Comparison of ENCODE assay signal across 16 cellular contexts in the genomic region with DNA sequence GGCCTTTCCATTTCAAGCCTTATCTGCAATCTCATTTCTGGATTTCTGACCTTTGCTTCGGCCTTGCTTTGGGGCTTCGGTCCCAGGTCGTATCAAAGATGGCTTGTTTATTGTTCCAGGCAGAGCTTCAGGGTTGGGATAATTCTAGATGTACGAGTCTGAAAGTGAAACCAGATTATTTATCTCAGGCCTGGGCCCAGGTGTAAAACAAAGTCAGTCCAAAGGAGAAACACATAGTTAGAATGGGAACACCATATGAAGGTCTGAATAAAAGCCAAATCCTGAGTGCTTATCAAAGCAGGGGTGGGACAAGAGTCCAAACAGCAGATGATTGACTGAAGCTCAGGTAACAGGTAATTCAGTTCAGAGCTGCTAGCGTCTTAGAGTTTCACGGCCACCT.
"Had no signal": no experiment of that assay in that cellular context is flagged by ENCODE, and none has a peak within 500 bp of the region (broad histone marks: within the 10 kb centered on the region; RNA-seq: fewer than 3 reads in every experiment).

No MANE protein-coding gene starts in this region.

- ATAC-seq: stimulated activated effector memory CD8-positive, alpha-beta T cell treated with anti-CD3 and anti-CD28 coated beads, Interleukin-12 subunit alpha, Interleukin-12 subunit beta, amount 100 ng/mL, for 72 hours had no signal

- FAIRE-seq: astrocyte, endometrium, keratinocyte had no signal

- H3K9me3 Mint-ChIP-seq: neural crest cell; stimulated activated effector memory CD8-positive, alpha-beta T cell treated with anti-CD3 and anti-CD28 coated beads, Interleukin-12 subunit alpha, Interleukin-12 subunit beta, amount 100 ng/mL, for 72 hours had no signal

- H3K27ac ChIP-seq: dorsolateral prefrontal cortex, left ventricle myocardium inferior, ovary, SJCRH30, tibial nerve had no signal

- H3K4me3 Mint-ChIP-seq: neural crest cell; stimulated activated effector memory CD8-positive, alpha-beta T cell treated with anti-CD3 and anti-CD28 coated beads, Interleukin-12 subunit alpha, Interleukin-12 subunit beta, amount 100 ng/mL, for 72 hours had no signal

- H3K36me3 ChIP-seq: ovary, SJCRH30 had no signal

- H3K27me3 ChIP-seq: dorsolateral prefrontal cortex, ovary, SJCRH30, tibial nerve had no signal

- DNase-seq: activated CD4-positive, alpha-beta T cell treated with anti-CD3 and anti-CD28 coated beads, Interleukin-2, amount 50 U/mL, for 48 hours; activated CD4-positive, CD25-positive, alpha-beta regulatory T cell; activated naive CD4-positive, alpha-beta T cell treated with Interleukin-2 at 50 U/mL for 16 hours; dorsolateral prefrontal cortex; left ventricle myocardium inferior; mesenchymal stem cell; ovary; SJCRH30; stimulated activated CD4-positive, alpha-beta T cell treated with anti-CD3 and anti-CD28 coated beads, Interleukin-12 subunit alpha, Interleukin-12 subunit beta, amount 100 ng/mL, for 4 hours; stimulated activated CD4-positive, alpha-beta T cell treated with anti-CD3 and anti-CD28 coated beads, Interleukin-2, amount 100 ng/mL, for 24 hours had no signal

- H3K4me3 ChIP-seq: dorsolateral prefrontal cortex, left ventricle myocardium inferior, ovary, SJCRH30, tibial nerve had no signal

- H3K9me3 ChIP-seq: left ventricle myocardium inferior, ovary, SJCRH30, tibial nerve had no signal

- H3K4me1 Mint-ChIP-seq: neural crest cell had no signal

- H3K4me1 ChIP-seq: SJCRH30 had no signal

- H3K27ac Mint-ChIP-seq: stimulated activated effector memory CD8-positive, alpha-beta T cell treated with anti-CD3 and anti-CD28 coated beads, Interleukin-12 subunit alpha, Interleukin-12 subunit beta, amount 100 ng/mL, for 72 hours had no signal
